In genomic region chr12:94254270-94254669, GRCh38 we compare ENCODE assay signal across 1 cellular context.
TF ChIP-seq lines count a peak whose summit lies in the region.

No MANE protein-coding gene starts in this region.

TF ChIP-seq in GM12878, 131 proteins besides CTCF, POLR2A, EP300 and RAD21 (continued from another document):
- no peak for TF ChIP-seq FOS (IDR thresholded peaks at IDR 0.05; ENCODE audit: borderline replicate concordance, extremely low read depth, insufficient read length)
- no peak for TF ChIP-seq IRF5 (IDR thresholded peaks at IDR 0.05; ENCODE audit: borderline replicate concordance)
- no peak for TF ChIP-seq POU2F2 (IDR thresholded peaks at IDR 0.05; ENCODE audit: borderline replicate concordance, low read depth, low read length)
- no peak for TF ChIP-seq ZNF207 (IDR thresholded peaks at IDR 0.05; ENCODE audit: borderline replicate concordance)
- no peak for TF ChIP-seq SIX5 (IDR thresholded peaks at IDR 0.05; ENCODE audit: low read depth, low read length, severe bottlenecking)
- 0 out of 2 replicates have a peak, but pooled peaks have one; percentile 12 for TF ChIP-seq MEF2A (IDR thresholded peaks at IDR 0.05; ENCODE audit: insufficient read depth, low read depth, low read length)
- TF ChIP-seq TAF1 (IDR thresholded peaks at IDR 0.05; ENCODE audit: borderline replicate concordance, low read depth, low read length), result no peak
- TF ChIP-seq NR2C2 (IDR thresholded peaks at IDR 0.05; ENCODE audit: borderline replicate concordance, control insufficient read depth, insufficient read length, low read depth), result no peak
- TF ChIP-seq USF1 (IDR thresholded peaks at IDR 0.05; ENCODE audit: borderline replicate concordance, extremely low read length, insufficient read depth, low read depth, low read length), result no peak
- TF ChIP-seq, protein P1, sequence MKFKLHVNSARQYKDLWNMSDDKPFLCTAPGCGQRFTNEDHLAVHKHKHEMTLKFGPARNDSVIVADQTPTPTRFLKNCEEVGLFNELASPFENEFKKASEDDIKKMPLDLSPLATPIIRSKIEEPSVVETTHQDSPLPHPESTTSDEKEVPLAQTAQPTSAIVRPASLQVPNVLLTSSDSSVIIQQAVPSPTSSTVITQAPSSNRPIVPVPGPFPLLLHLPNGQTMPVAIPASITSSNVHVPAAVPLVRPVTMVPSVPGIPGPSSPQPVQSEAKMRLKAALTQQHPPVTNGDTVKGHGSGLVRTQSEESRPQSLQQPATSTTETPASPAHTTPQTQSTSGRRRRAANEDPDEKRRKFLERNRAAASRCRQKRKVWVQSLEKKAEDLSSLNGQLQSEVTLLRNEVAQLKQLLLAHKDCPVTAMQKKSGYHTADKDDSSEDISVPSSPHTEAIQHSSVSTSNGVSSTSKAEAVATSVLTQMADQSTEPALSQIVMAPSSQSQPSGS (IDR thresholded peaks at IDR 0.05; ENCODE audit: low read length), result 0 out of 2 replicates have a peak, but pooled peaks have one; percentile 16
- peak; percentile 75 for TF ChIP-seq RUNX3 (IDR thresholded peaks at IDR 0.05; ENCODE audit: low read length)
- TF ChIP-seq JUNB (IDR thresholded peaks at IDR 0.05), result peak; percentile 60
- no peak for TF ChIP-seq HDAC6 (IDR thresholded peaks at IDR 0.05; ENCODE audit: unreplicated experiment)
- TF ChIP-seq EED (IDR thresholded peaks at IDR 0.05; ENCODE audit: low read depth), result 0 out of 2 replicates have a peak, but pooled peaks have one; percentile 21
- TF ChIP-seq IRF4 (IDR thresholded peaks at IDR 0.05; ENCODE audit: low read depth, low read length), result peak; percentile 54; the same call in 1 of the 2 replicates
- no peak for TF ChIP-seq NRF1 (conservative IDR thresholded peaks at IDR 0.05; ENCODE audit: low read depth, low read length)
